17 cellular contexts compared by ENCODE assay signal in genomic region chr3:14913926-14914776, GRCh38.
DNase-seq lines count a peak whose midpoint lies in the region; ATAC-seq and TF ChIP-seq lines count a peak whose summit lies in the region.
"Had no signal": no experiment of that assay in that cellular context is flagged by ENCODE, and none has a peak within 500 bp of the region (broad histone marks: within the 10 kb centered on the region; RNA-seq: fewer than 3 reads in every experiment).

No MANE protein-coding gene starts in this region.

- H3K27ac ChIP-seq in OCI-LY1 (ENCODE audit: low read depth, low read length, poor library complexity, severe bottlenecking) = no peak overlapping the region
- H3K27ac ChIP-seq: foreskin keratinocyte, left lung, SJCRH30, thoracic aorta had no signal

- H3K36me3 ChIP-seq in OCI-LY1 (ENCODE audit: insufficient read depth, low read length) = no peaks in the 10 kb centered on the region
- H3K36me3 ChIP-seq: SJCRH30, thoracic aorta had no signal

- H3K79me2 ChIP-seq in OCI-LY1 (ENCODE audit: insufficient read depth, low read length) = no peaks in the 10 kb centered on the region

- H3F3A ChIP-seq in OCI-LY1 (ENCODE audit: insufficient read depth, low read length) = no peaks in the 10 kb centered on the region

- in situ Hi-C loops in GM13976 (cut with MboI; ENCODE audit: low sequenced_read_pairs, unreplicated experiment) = loop anchor here (25.0 kb wide), 1 partner anchor 252 kb away; the partner anchor contains the start of gene CCDC174

- no peaks in the 10 kb centered on the region for H3K9me2 ChIP-seq in OCI-LY1 (ENCODE audit: low read depth, low read length)

- no peaks in the 10 kb centered on the region for H3K4me1 ChIP-seq in OCI-LY1 (ENCODE audit: insufficient read depth, low read length, severe bottlenecking)
- H3K4me1 ChIP-seq: foreskin keratinocyte, left lung, SJCRH30 had no signal

- H3K4me3 ChIP-seq in OCI-LY1 (ENCODE audit: low read depth, low read length, poor library complexity, severe bottlenecking) (no peak overlapping the region), retinal pigment epithelial cell (ENCODE audit: low read length) (no peak overlapping the region)
- H3K4me3 ChIP-seq: left lung, SJCRH30, smooth muscle cell, thoracic aorta had no signal

- no peak overlapping the region for H3K9ac ChIP-seq in OCI-LY1 (ENCODE audit: low read length)

- TF ChIP-seq CTCF in GM13976 (IDR thresholded peaks at IDR 0.05; ENCODE audit: borderline replicate concordance, control extremely low read depth, extremely low read depth, insufficient read depth, missing control alignments) = no peak
- peak; percentile 23 for TF ChIP-seq CTCF in OCI-LY1 (IDR thresholded peaks at IDR 0.05; ENCODE audit: low read length)
- peak; percentile 17 for TF ChIP-seq CTCF in retinal pigment epithelial cell (conservative IDR thresholded peaks at IDR 0.05; ENCODE audit: low read depth, low read length)

- no peaks in the 10 kb centered on the region for H3K9me3 ChIP-seq in OCI-LY1 (ENCODE audit: low read length)
- H3K9me3 ChIP-seq: left lung, SJCRH30, thoracic aorta had no signal

- no peak overlapping the region for H3K4me2 ChIP-seq in OCI-LY1 (ENCODE audit: low read length)
- H3K4me2 ChIP-seq: smooth muscle cell had no signal

- H2AFZ ChIP-seq in OCI-LY1 (ENCODE audit: low read length) = no peak overlapping the region

- ATAC-seq in GM21381 (IDR thresholded peaks at IDR 0.05; ENCODE audit: unreplicated experiment) (no peak), HG03025 (IDR thresholded peaks at IDR 0.05; ENCODE audit: low FRiP score, unreplicated experiment) (no peak)
- ATAC-seq: foreskin keratinocyte, left lung had no signal

- peaks cover 3% of the 10 kb centered on the region; the same call in 1 of the 2 replicates for H3K27me3 ChIP-seq in OCI-LY1 (ENCODE audit: insufficient read depth, low read length)
- H3K27me3 ChIP-seq: left lung had no signal

- H4K20me1 ChIP-seq in OCI-LY1 (ENCODE audit: insufficient read depth, low read length) = no peaks in the 10 kb centered on the region

- DNase-seq in GM13976 (ENCODE audit: low spot score) (peak; percentile 18), iPS-NIHi11 (ENCODE audit: low spot score) (peak; percentile 57), retinal pigment epithelial cell (ENCODE audit: low read depth) (no peak), retina (no peak)
- DNase-seq: activated CD4-positive, alpha-beta T cell treated with anti-CD3 and anti-CD28 coated beads, Interleukin-2, amount 10 ng/mL, durations not matched to agents 24 days and 14 days; activated naive CD4-positive, alpha-beta T cell treated with anti-CD3 and anti-CD28 coated beads for 36 hours; foreskin keratinocyte; GF-D8; left lung; NCI-H1436 treated with DMSO at 0.1 percent for 48 hours; NCI-H345; SJCRH30 had no signal

Comparison
In these comparisons a context has a peak if more than half of its experiments do, and no peak if none do; other contexts are left out.
1. DNase-seq: peak in GM13976 (single experiment) and iPS-NIHi11 (single experiment); none in retinal pigment epithelial cell (single experiment) and retina (single experiment).